In the genomic region with DNA sequence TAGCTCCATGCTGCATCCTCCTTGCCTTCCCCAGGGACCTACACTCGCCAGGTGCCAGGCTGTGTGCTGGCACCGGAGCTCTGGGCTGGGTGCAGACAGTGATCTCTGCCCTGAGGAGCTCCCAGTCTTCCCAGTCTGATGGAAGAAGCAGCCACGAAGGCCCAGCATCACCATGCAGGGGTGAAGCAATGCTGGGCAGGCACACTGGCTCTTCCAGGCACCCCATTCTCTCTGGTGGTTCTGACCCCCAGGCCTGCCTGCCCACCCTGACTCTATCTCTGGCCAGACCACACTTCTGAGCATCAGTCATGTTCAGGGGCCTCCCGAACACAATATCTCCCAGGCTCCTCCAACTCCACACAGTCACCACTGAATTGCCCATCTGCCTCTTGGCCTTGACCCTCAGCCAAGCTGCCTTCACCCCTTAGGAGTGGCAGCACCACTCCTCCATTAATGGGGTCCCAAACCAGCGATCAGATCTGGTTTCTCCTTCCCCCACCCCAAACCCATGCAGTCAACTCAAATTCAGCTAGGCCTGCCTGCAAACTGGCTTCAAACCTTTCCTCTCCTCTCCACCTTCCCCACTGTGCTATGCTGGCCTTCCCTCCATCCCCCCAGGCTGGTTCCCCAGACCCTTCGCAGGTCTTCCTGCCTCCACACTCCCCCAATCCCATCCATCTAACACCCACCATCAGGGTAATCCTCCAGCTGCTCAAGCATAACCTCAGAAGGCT, we compare ENCODE assay signal across 22 cellular contexts.
"Had no signal": no experiment of that assay in that cellular context is flagged by ENCODE, and none has a peak within 500 bp of the region (broad histone marks: within the 10 kb centered on the region; RNA-seq: fewer than 3 reads in every experiment).

No MANE protein-coding gene starts in this region.

- H3K27me3 ChIP-seq: SJCRH30 had no signal

- FAIRE-seq: astrocyte had no signal

- H3K9ac ChIP-seq: KMS-11, SK-N-SH had no signal

- H3K9me3 ChIP-seq: Peyer's patch, SK-N-SH had no signal

- H3K27ac ChIP-seq: KMS-11, Peyer's patch, RWPE1, SJCRH30, VCaP had no signal

- ATAC-seq: activated CD4-positive, alpha-beta T cell treated with anti-CD3 and anti-CD28 coated beads for 36 hours had no signal

- H3K4me2 ChIP-seq: KMS-11, SK-N-SH had no signal

- H3K4me1 ChIP-seq: Peyer's patch had no signal

- DNase-seq: activated CD4-positive, alpha-beta memory T cell treated with anti-CD3 and anti-CD28 coated beads, Interleukin-2, amount 10 ng/mL, durations not matched to agents 7 days and 5 days; activated CD4-positive, alpha-beta T cell treated with anti-CD3 and anti-CD28 coated beads for 36 hours; activated CD4-positive, alpha-beta T cell treated with anti-CD3 and anti-CD28 coated beads, Interleukin-2, amount 50 U/mL, for 1 hour; activated CD8-positive, alpha-beta memory T cell treated with anti-CD3 and anti-CD28 coated beads, Interleukin-2, amount 50 U/mL, for 48 hours; activated T-cell treated with anti-CD3 and anti-CD28 coated beads, Interleukin-2, amount 50 U/mL, for 1 hour; amygdala; NCI-H1092; NCI-H1417; NCI-H1930; NCI-H510A treated with DMSO at 0.1 percent for 48 hours; NCI-H69; NK-92 treated with Interleukin-12 subunit alpha and Interleukin-12 subunit beta, amount 100 ng/mL, for 24 hours; OCI-M1; Right ventricle myocardium superior; SJCRH30; SK-N-SH; T-helper 1 cell had no signal

- H3K36me3 ChIP-seq: Peyer's patch, SJCRH30 had no signal

- H3K4me3 ChIP-seq: Peyer's patch, SJCRH30 had no signal
